8 cellular contexts compared by ENCODE assay signal in genomic region chr5:55711531-55712022, GRCh38. TPM values are rescaled to one million over a fixed set of nuclear protein-coding genes. Genes with fewer than 3 reads are reported as not detected.
A peak's percentile ranks its signal among the peaks of the same experiment; 100 is the strongest.
DNase-seq lines count a peak whose midpoint lies in the region; ATAC-seq lines count a peak whose summit lies in the region.

No MANE protein-coding gene starts in this region.

- intact Hi-C loops in activated T-helper 1 cell treated with anti-CD3 and anti-CD28 coated beads, Interleukin-12 subunit alpha, Interleukin-12 subunit beta, Interleukin-2, Interleukin-4 antibody, amounts not matched to agents 30 ng/mL and 10 ng/mL and 1 ng/mL, durations not matched to agents 14 hours and 24 hours and 36 hours (cut with micrococcal nuclease), result loop anchor here (1.0 to 5.0 kb wide), 8 partner anchors 51 to 1461 kb away; partner anchors contain the start of genes CDC20B and GPBP1

- peak overlapping the region; percentile 91 for H3K27ac Mint-ChIP-seq in activated T-helper 1 cell treated with anti-CD3 and anti-CD28 coated beads, Interleukin-12 subunit alpha, Interleukin-12 subunit beta, Interleukin-2, Interleukin-4 antibody, amounts not matched to agents 30 ng/mL and 10 ng/mL and 1 ng/mL, durations not matched to agents 14 hours and 24 hours and 36 hours
- peak overlapping the region; percentile 97 for H3K27ac Mint-ChIP-seq in stimulated activated naive CD8-positive, alpha-beta T cell treated with anti-CD3 and anti-CD28 coated beads, Interleukin-15, amount 100 ng/mL, for 72 hours

- H3K9ac ChIP-seq in iPS-18a (ENCODE audit: low read length), result peak overlapping the region; percentile 81

- no peaks in the 10 kb centered on the region for H3K27me3 Mint-ChIP-seq in activated T-helper 1 cell treated with anti-CD3 and anti-CD28 coated beads, Interleukin-12 subunit alpha, Interleukin-12 subunit beta, Interleukin-2, Interleukin-4 antibody, amounts not matched to agents 30 ng/mL and 10 ng/mL and 1 ng/mL, durations not matched to agents 14 hours and 24 hours and 36 hours (ENCODE audit: insufficient read depth)
- no peaks in the 10 kb centered on the region for H3K27me3 Mint-ChIP-seq in stimulated activated naive CD8-positive, alpha-beta T cell treated with anti-CD3 and anti-CD28 coated beads, Interleukin-15, amount 100 ng/mL, for 72 hours

- peaks cover 1% of the 10 kb centered on the region for H3K9me3 Mint-ChIP-seq in activated T-helper 1 cell treated with anti-CD3 and anti-CD28 coated beads, Interleukin-12 subunit alpha, Interleukin-12 subunit beta, Interleukin-2, Interleukin-4 antibody, amounts not matched to agents 30 ng/mL and 10 ng/mL and 1 ng/mL, durations not matched to agents 14 hours and 24 hours and 36 hours
- peaks cover 0 to 1% of the 10 kb centered on the region in 2 donors for H3K9me3 Mint-ChIP-seq in stimulated activated naive CD8-positive, alpha-beta T cell treated with anti-CD3 and anti-CD28 coated beads, Interleukin-15, amount 100 ng/mL, for 72 hours

- peak; percentile 1 for ATAC-seq in stimulated activated naive CD8-positive, alpha-beta T cell treated with anti-CD3 and anti-CD28 coated beads, Interleukin-15, amount 100 ng/mL, for 72 hours
- ATAC-seq in GM19324 (IDR thresholded peaks at IDR 0.05; ENCODE audit: low FRiP score, unreplicated experiment), result no peak
- no peak for ATAC-seq in GM21367 (IDR thresholded peaks at IDR 0.05; ENCODE audit: unreplicated experiment)
- no peak for ATAC-seq in HG03432 (IDR thresholded peaks at IDR 0.05; ENCODE audit: unreplicated experiment)

- no peaks in the 10 kb centered on the region for H3K27me3 ChIP-seq in iPS-18a (ENCODE audit: control insufficient read depth, insufficient read depth, low read length)

- peaks cover 15% of the 10 kb centered on the region for H3K36me3 Mint-ChIP-seq in activated T-helper 1 cell treated with anti-CD3 and anti-CD28 coated beads, Interleukin-12 subunit alpha, Interleukin-12 subunit beta, Interleukin-2, Interleukin-4 antibody, amounts not matched to agents 30 ng/mL and 10 ng/mL and 1 ng/mL, durations not matched to agents 14 hours and 24 hours and 36 hours (ENCODE audit: low read depth)

- H3K36me3 ChIP-seq in iPS-18a (ENCODE audit: control insufficient read depth, low read depth, low read length), result peaks cover 6% of the 10 kb centered on the region

- no peaks in the 10 kb centered on the region for H3K4me1 ChIP-seq in iPS-18a (ENCODE audit: control insufficient read depth, low read depth, low read length)

- H3K4me1 Mint-ChIP-seq in activated T-helper 1 cell treated with anti-CD3 and anti-CD28 coated beads, Interleukin-12 subunit alpha, Interleukin-12 subunit beta, Interleukin-2, Interleukin-4 antibody, amounts not matched to agents 30 ng/mL and 10 ng/mL and 1 ng/mL, durations not matched to agents 14 hours and 24 hours and 36 hours (ENCODE audit: low read depth), result peaks cover 41% of the 10 kb centered on the region
- peaks cover 28% of the 10 kb centered on the region for H3K4me1 Mint-ChIP-seq in stimulated activated naive CD8-positive, alpha-beta T cell treated with anti-CD3 and anti-CD28 coated beads, Interleukin-15, amount 100 ng/mL, for 72 hours

- DNase-seq in NK-92 treated with Interleukin-12 subunit alpha and Interleukin-12 subunit beta, amount 100 ng/mL, for 24 hours (lab: John Stamatoyannopoulos, UW), result peak; percentile 6
- no peak for DNase-seq in NK-92 (lab: John Stamatoyannopoulos, UW; ENCODE audit: unreplicated experiment)
- no peak for DNase-seq in activated T-helper 1 cell treated with anti-CD3 and anti-CD28 coated beads, Interleukin-12 subunit alpha, Interleukin-12 subunit beta, Interleukin-2, Interleukin-4 antibody, amounts not matched to agents 30 ng/mL and 10 ng/mL and 1 ng/mL, durations not matched to agents 14 hours and 24 hours and 36 hours (ENCODE audit: low spot score)
- no peak for DNase-seq in stimulated activated naive CD8-positive, alpha-beta T cell treated with anti-CD3 and anti-CD28 coated beads, Interleukin-15, amount 100 ng/mL, for 72 hours

- no peaks in the 10 kb centered on the region for H3K9me3 ChIP-seq in iPS-18a (ENCODE audit: control insufficient read depth, low read depth, low read length)

- peak overlapping the region; percentile 93 for H3K4me3 ChIP-seq in iPS-18a (ENCODE audit: low read length)

- no peak overlapping the region for H3K27ac ChIP-seq in iPS-18a (ENCODE audit: low read length)

- peak overlapping the region; percentile 99 for H3K4me3 Mint-ChIP-seq in activated T-helper 1 cell treated with anti-CD3 and anti-CD28 coated beads, Interleukin-12 subunit alpha, Interleukin-12 subunit beta, Interleukin-2, Interleukin-4 antibody, amounts not matched to agents 30 ng/mL and 10 ng/mL and 1 ng/mL, durations not matched to agents 14 hours and 24 hours and 36 hours
- H3K4me3 Mint-ChIP-seq in stimulated activated naive CD8-positive, alpha-beta T cell treated with anti-CD3 and anti-CD28 coated beads, Interleukin-15, amount 100 ng/mL, for 72 hours, result peak overlapping the region; percentile 89 to 94

RNA-seq across cellular contexts. Expression of gene SLC38A9, which starts 0.5 kb away (rescaled TPM):
- 22.9 and 25.7 TPM in 2 replicates for total RNA-seq in activated T-helper 1 cell treated with anti-CD3 and anti-CD28 coated beads, Interleukin-12 subunit alpha, Interleukin-12 subunit beta, Interleukin-2, Interleukin-4 antibody, amounts not matched to agents 30 ng/mL and 10 ng/mL and 1 ng/mL, durations not matched to agents 14 hours and 24 hours and 36 hours

RNA-seq across cellular contexts. Expression of gene DDX4, which starts 26.3 kb away (rescaled TPM):
- 0.12 TPM in 1 of 2 replicates, not detected in the other for total RNA-seq in activated T-helper 1 cell treated with anti-CD3 and anti-CD28 coated beads, Interleukin-12 subunit alpha, Interleukin-12 subunit beta, Interleukin-2, Interleukin-4 antibody, amounts not matched to agents 30 ng/mL and 10 ng/mL and 1 ng/mL, durations not matched to agents 14 hours and 24 hours and 36 hours
